1 cellular context compared by ENCODE assay signal in genomic region chr17:13643196-13643595, GRCh38.
TF ChIP-seq lines count a peak whose summit lies in the region.

No MANE protein-coding gene starts in this region.

TF ChIP-seq in GM23338, 12 proteins besides CTCF, POLR2A, EP300 and RAD21 (continued from another document):
- TF ChIP-seq ZNF462 (CRISPR knock-in tag; IDR thresholded peaks at IDR 0.05) (no peak), EZH2phosphoT487 (IDR thresholded peaks at IDR 0.05; ENCODE audit: unreplicated experiment) (no peak)
TF ChIP-seq in GM23338: peak in this region for 0.
